ENCODE assay signal across 8 cellular contexts in the genomic region with DNA sequence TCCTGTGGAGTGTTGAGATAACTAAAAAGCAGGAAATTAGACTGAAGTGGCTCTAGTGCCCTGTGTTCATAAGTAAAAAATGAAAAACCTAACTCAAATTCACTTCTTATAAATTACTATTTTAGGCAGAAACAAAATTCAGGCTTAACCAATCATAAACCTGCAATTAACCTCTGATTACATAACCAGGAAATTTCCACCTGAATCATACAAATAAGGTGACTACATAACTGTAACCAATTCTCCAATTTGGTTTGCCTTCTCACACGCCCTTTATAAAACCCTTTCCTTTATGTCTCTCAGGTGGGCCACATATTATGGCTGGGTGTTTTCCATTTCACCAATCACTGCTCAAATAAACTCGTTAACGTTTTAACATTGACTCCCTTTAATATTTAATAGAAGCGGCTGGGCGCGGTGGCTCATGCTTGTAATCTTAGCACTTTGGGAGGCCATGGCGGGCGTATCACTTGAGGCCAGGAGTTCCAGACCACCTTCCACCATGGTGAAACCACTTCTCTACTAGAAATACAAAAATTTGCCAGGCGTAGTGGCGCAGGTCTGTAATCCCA. TPM values are rescaled to one million over a fixed set of nuclear protein-coding genes. Genes with fewer than 3 reads are reported as not detected.
DNase-seq lines count a peak whose midpoint lies in the region; ATAC-seq and TF ChIP-seq lines count a peak whose summit lies in the region.

No MANE protein-coding gene starts in this region.

- peaks cover 0 to 9% of the 10 kb centered on the region in 2 donors for H3K36me3 ChIP-seq in muscle layer of duodenum (ENCODE audit: control insufficient read depth in 1 of 2, insufficient read depth in 2 of 2, low read length in 2 of 2)

- DNase-seq in NCI-H748 treated with DMSO at 0.1 percent for 48 hours (lab: John Stamatoyannopoulos, UW): peak; percentile 4
- no peak for DNase-seq in dorsolateral prefrontal cortex
- DNase-seq in NCI-H2107 treated with DMSO at 0.1 percent for 48 hours (lab: John Stamatoyannopoulos, UW; ENCODE audit: unreplicated experiment): no peak
- no peak for DNase-seq in DMS153 (lab: John Stamatoyannopoulos, UW)

- H3K4me1 ChIP-seq in muscle layer of duodenum (ENCODE audit: control insufficient read depth in 1 of 2, insufficient read depth in 2 of 2, low read length in 2 of 2): peaks cover 0 to 9% of the 10 kb centered on the region in 2 donors

- intact Hi-C loops in dorsolateral prefrontal cortex (cut with DNase I): loop anchor here (10.0 kb wide), 1 partner anchor 412 kb away; the partner anchor contains the start of gene ZNF675 (in 2 of the 2)

- H3K27ac ChIP-seq in dorsolateral prefrontal cortex (peak overlapping the region; percentile 53 to 96 (median 89)), muscle layer of duodenum (ENCODE audit: low read length) (peak overlapping the region; percentile 20)

- no peaks in the 10 kb centered on the region for H3K9me3 ChIP-seq in muscle layer of duodenum (ENCODE audit: control insufficient read depth in 1 of 2, low read length in 2 of 2)

- H3K4me3 ChIP-seq in GM12875 (ENCODE audit: low read depth, low read length) (peak overlapping the region; percentile 88), dorsolateral prefrontal cortex (peak overlapping the region; percentile 67 to 100 (median 96)), muscle layer of duodenum (ENCODE audit: low read depth in 1 of 2, low read length in 2 of 2) (peak overlapping the region; percentile 83 to 99)

- H3K27me3 ChIP-seq in dorsolateral prefrontal cortex (no peaks in the 10 kb centered on the region), muscle layer of duodenum (ENCODE audit: low read depth, low read length) (no peaks in the 10 kb centered on the region)

- no peak for TF ChIP-seq CTCF in GM12875 (IDR thresholded peaks at IDR 0.05; ENCODE audit: borderline replicate concordance, insufficient read depth, low read depth, low read length)
- peak in 3 of 56 donors; percentile 7 to 21 (median 12) for TF ChIP-seq CTCF in dorsolateral prefrontal cortex (IDR thresholded peaks at IDR 0.05 in 54 of 56, conservative IDR thresholded peaks at IDR 0.05 in 2 of 56; ENCODE audit: low read depth in 1 of 56, partially characterized antibody in 56 of 56)

- ATAC-seq in GM18861 (IDR thresholded peaks at IDR 0.05; ENCODE audit: unreplicated experiment) (no peak), GM18517 (IDR thresholded peaks at IDR 0.05; ENCODE audit: unreplicated experiment) (no peak)

RNA-seq across cellular contexts. Expression of gene ZNF724, which starts 22.9 kb away (rescaled TPM):
- 1 to 10 TPM; 1.6 to 6.2 (median 3.6) TPM for total RNA-seq in dorsolateral prefrontal cortex
